In genomic region chr19:33438016-33438671, GRCh38 we compare ENCODE assay signal across 1 cellular context.
TF ChIP-seq lines count a peak whose summit lies in the region.

No MANE protein-coding gene starts in this region.

TF ChIP-seq in SK-N-SH, 30 proteins besides CTCF, POLR2A, EP300 and RAD21 (continued from another document):
- TF ChIP-seq USF1 (IDR thresholded peaks at IDR 0.05; ENCODE audit: borderline replicate concordance, low read depth) (no peak), GATA2 (CRISPR knock-in tag; IDR thresholded peaks at IDR 0.05) (no peak), EZH2phosphoT487 (IDR thresholded peaks at IDR 0.05; ENCODE audit: borderline replicate concordance, low read depth) (no peak), PBX3 (IDR thresholded peaks at IDR 0.05) (no peak), YY1 (IDR thresholded peaks at IDR 0.05; ENCODE audit: low read depth) (no peak), MXI1 (IDR thresholded peaks at IDR 0.05; ENCODE audit: low read depth, low read length) (no peak; the same call in 1 of the 2 replicates), MEF2A (IDR thresholded peaks at IDR 0.05; ENCODE audit: borderline replicate concordance, low read depth) (no peak), NFIC (IDR thresholded peaks at IDR 0.05; ENCODE audit: borderline replicate concordance) (peak; percentile 42), TAF1 (IDR thresholded peaks at IDR 0.05; ENCODE audit: borderline replicate concordance, low read depth, low read length) (no peak), CHD2 (IDR thresholded peaks at IDR 0.05; ENCODE audit: low read length, partially characterized antibody) (peak; percentile 1), GABPA (IDR thresholded peaks at IDR 0.05; ENCODE audit: low read depth) (no peak), RFX5 (IDR thresholded peaks at IDR 0.05; ENCODE audit: low read length) (no peak), TEAD4 (IDR thresholded peaks at IDR 0.05; ENCODE audit: borderline replicate concordance, insufficient read depth) (no peak), MAX (IDR thresholded peaks at IDR 0.05; ENCODE audit: low read depth) (no peak), SMC3 (IDR thresholded peaks at IDR 0.05; ENCODE audit: low read depth, low read length) (peak; percentile 24; the same call in 1 of the 2 replicates), POLR2AphosphoS5 (IDR thresholded peaks at IDR 0.05; ENCODE audit: low read depth, low read length) (no peak), NRF1 (IDR thresholded peaks at IDR 0.05; ENCODE audit: low read depth, low read length) (no peak), RXRA (IDR thresholded peaks at IDR 0.05; ENCODE audit: borderline replicate concordance, low read depth) (no peak), FOXJ3 (CRISPR knock-in tag; IDR thresholded peaks at IDR 0.05) (0 out of 2 replicates have a peak, but pooled peaks have one; percentile 28), ZBTB33 (IDR thresholded peaks at IDR 0.05; ENCODE audit: borderline replicate concordance, low read depth) (no peak), JUND (IDR thresholded peaks at IDR 0.05) (no peak), TCF12 (IDR thresholded peaks at IDR 0.05) (peak; percentile 19; the same call in 1 of the 2 replicates), SIN3A (IDR thresholded peaks at IDR 0.05; ENCODE audit: borderline replicate concordance, low read depth, low read length) (no peak), RCOR1 (IDR thresholded peaks at IDR 0.05; ENCODE audit: low read length) (peak; percentile 74)
